1 cellular context compared by ENCODE assay signal in the genomic region with DNA sequence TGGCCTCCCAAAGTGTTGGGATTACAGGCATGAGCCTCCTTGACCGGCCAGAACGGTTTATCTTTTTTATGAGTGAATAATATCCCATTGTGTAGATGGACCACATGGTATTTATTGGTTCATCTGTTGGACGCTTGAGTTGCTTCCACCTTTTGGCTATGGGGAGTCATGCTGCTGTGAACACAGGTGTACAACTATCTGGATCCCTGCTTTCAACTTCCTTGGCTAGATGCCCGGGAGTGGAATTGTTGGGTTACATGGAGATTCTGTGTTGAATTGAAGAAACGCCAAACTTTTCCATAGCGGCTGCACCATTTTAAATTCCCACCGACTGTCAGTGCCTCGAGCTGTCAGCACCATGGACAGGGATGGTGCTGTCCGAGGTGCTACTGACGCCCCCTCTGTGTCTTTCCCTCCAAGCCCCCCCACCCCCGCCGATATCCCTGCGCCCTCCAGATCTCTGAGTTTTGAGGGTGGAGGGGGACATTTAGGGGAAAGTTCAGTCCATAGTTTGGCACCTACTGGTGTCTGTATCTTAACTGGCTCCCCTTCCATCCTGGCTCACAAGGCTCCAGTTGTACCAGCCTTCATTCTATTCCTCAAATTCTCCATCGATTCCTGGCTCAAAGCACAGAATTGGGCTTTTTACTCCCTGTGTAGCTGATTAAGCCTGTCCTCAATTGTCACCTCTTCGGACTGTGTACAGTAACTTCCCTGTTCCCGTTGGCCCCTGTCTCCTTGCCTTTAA.
TF ChIP-seq lines count a peak whose summit lies in the region.

No MANE protein-coding gene starts in this region.

TF ChIP-seq in WTC11, 78 proteins besides CTCF, POLR2A, EP300 and RAD21 (continued from another document and continues in another):
- TF ChIP-seq, protein P1, sequence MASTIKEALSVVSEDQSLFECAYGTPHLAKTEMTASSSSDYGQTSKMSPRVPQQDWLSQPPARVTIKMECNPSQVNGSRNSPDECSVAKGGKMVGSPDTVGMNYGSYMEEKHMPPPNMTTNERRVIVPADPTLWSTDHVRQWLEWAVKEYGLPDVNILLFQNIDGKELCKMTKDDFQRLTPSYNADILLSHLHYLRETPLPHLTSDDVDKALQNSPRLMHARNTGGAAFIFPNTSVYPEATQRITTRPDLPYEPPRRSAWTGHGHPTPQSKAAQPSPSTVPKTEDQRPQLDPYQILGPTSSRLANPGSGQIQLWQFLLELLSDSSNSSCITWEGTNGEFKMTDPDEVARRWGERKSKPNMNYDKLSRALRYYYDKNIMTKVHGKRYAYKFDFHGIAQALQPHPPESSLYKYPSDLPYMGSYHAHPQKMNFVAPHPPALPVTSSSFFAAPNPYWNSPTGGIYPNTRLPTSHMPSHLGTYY (CRISPR knock-in tag; IDR thresholded peaks at IDR 0.05) = no peak
- TF ChIP-seq RORB (CRISPR knock-in tag; IDR thresholded peaks at IDR 0.05) = no peak
- TF ChIP-seq ZNF396 (CRISPR knock-in tag; IDR thresholded peaks at IDR 0.05; ENCODE audit: borderline replicate concordance) = no peak
- peak; percentile 98 for TF ChIP-seq NR1H2 (CRISPR knock-in tag; IDR thresholded peaks at IDR 0.05)
- TF ChIP-seq, protein P2, sequence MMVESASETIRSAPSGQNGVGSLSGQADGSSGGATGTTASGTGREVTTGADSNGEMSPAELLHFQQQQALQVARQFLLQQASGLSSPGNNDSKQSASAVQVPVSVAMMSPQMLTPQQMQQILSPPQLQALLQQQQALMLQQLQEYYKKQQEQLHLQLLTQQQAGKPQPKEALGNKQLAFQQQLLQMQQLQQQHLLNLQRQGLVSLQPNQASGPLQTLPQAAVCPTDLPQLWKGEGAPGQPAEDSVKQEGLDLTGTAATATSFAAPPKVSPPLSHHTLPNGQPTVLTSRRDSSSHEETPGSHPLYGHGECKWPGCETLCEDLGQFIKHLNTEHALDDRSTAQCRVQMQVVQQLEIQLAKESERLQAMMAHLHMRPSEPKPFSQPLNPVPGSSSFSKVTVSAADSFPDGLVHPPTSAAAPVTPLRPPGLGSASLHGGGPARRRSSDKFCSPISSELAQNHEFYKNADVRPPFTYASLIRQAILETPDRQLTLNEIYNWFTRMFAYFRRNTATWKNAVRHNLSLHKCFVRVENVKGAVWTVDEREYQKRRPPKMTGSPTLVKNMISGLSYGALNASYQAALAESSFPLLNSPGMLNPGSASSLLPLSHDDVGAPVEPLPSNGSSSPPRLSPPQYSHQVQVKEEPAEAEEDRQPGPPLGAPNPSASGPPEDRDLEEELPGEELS (CRISPR knock-in tag; IDR thresholded peaks at IDR 0.05) = peak; percentile 100
- TF ChIP-seq, protein P3, sequence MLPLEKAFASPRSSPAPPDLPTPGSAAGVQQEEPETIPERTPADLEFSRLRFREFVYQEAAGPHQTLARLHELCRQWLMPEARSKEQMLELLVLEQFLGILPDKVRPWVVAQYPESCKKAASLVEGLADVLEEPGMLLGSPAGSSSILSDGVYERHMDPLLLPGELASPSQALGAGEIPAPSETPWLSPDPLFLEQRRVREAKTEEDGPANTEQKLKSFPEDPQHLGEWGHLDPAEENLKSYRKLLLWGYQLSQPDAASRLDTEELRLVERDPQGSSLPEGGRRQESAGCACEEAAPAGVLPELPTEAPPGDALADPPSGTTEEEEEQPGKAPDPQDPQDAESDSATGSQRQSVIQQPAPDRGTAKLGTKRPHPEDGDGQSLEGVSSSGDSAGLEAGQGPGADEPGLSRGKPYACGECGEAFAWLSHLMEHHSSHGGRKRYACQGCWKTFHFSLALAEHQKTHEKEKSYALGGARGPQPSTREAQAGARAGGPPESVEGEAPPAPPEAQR (CRISPR knock-in tag; IDR thresholded peaks at IDR 0.05) = 0 out of 2 replicates have a peak, but pooled peaks have one; percentile 64
- no peak for TF ChIP-seq NFATC4 (CRISPR knock-in tag; IDR thresholded peaks at IDR 0.05)
- peak; percentile 100 for TF ChIP-seq JUN (CRISPR knock-in tag; IDR thresholded peaks at IDR 0.05)
- TF ChIP-seq PRRX2 (CRISPR knock-in tag; IDR thresholded peaks at IDR 0.05) = no peak
- TF ChIP-seq, protein P4, sequence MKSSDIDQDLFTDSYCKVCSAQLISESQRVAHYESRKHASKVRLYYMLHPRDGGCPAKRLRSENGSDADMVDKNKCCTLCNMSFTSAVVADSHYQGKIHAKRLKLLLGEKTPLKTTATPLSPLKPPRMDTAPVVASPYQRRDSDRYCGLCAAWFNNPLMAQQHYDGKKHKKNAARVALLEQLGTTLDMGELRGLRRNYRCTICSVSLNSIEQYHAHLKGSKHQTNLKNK (CRISPR knock-in tag; IDR thresholded peaks at IDR 0.05) = no peak
- TF ChIP-seq, protein P5, sequence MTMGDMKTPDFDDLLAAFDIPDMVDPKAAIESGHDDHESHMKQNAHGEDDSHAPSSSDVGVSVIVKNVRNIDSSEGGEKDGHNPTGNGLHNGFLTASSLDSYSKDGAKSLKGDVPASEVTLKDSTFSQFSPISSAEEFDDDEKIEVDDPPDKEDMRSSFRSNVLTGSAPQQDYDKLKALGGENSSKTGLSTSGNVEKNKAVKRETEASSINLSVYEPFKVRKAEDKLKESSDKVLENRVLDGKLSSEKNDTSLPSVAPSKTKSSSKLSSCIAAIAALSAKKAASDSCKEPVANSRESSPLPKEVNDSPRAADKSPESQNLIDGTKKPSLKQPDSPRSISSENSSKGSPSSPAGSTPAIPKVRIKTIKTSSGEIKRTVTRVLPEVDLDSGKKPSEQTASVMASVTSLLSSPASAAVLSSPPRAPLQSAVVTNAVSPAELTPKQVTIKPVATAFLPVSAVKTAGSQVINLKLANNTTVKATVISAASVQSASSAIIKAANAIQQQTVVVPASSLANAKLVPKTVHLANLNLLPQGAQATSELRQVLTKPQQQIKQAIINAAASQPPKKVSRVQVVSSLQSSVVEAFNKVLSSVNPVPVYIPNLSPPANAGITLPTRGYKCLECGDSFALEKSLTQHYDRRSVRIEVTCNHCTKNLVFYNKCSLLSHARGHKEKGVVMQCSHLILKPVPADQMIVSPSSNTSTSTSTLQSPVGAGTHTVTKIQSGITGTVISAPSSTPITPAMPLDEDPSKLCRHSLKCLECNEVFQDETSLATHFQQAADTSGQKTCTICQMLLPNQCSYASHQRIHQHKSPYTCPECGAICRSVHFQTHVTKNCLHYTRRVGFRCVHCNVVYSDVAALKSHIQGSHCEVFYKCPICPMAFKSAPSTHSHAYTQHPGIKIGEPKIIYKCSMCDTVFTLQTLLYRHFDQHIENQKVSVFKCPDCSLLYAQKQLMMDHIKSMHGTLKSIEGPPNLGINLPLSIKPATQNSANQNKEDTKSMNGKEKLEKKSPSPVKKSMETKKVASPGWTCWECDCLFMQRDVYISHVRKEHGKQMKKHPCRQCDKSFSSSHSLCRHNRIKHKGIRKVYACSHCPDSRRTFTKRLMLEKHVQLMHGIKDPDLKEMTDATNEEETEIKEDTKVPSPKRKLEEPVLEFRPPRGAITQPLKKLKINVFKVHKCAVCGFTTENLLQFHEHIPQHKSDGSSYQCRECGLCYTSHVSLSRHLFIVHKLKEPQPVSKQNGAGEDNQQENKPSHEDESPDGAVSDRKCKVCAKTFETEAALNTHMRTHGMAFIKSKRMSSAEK (CRISPR knock-in tag; IDR thresholded peaks at IDR 0.05; ENCODE audit: borderline replicate concordance) = no peak
- TF ChIP-seq ESRRA (CRISPR knock-in tag; IDR thresholded peaks at IDR 0.05; ENCODE audit: borderline replicate concordance) = peak; percentile 98
- TF ChIP-seq NR3C1 (CRISPR knock-in tag; conservative IDR thresholded peaks at IDR 0.05; ENCODE audit: low read depth) = peak; percentile 96
- peak; percentile 99 for TF ChIP-seq ETV6 (CRISPR knock-in tag; IDR thresholded peaks at IDR 0.05)
- TF ChIP-seq SP1 (CRISPR knock-in tag; conservative IDR thresholded peaks at IDR 0.05) = peak; percentile 75; the same call in 1 of the 2 replicates
- TF ChIP-seq TCF7 (CRISPR knock-in tag; IDR thresholded peaks at IDR 0.05; ENCODE audit: low read depth) = peak; percentile 99
- TF ChIP-seq ZBTB21 (CRISPR knock-in tag; IDR thresholded peaks at IDR 0.05; ENCODE audit: borderline replicate concordance) = peak; percentile 70; the same call in 1 of the 2 replicates
- TF ChIP-seq ZNF138 (CRISPR knock-in tag; conservative IDR thresholded peaks at IDR 0.05) = no peak
- TF ChIP-seq, protein P6, sequence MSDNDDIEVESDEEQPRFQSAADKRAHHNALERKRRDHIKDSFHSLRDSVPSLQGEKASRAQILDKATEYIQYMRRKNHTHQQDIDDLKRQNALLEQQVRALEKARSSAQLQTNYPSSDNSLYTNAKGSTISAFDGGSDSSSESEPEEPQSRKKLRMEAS (CRISPR knock-in tag; IDR thresholded peaks at IDR 0.05) = peak; percentile 67; the same call in 1 of the 2 replicates
- TF ChIP-seq RELA (CRISPR knock-in tag; IDR thresholded peaks at IDR 0.05; ENCODE audit: borderline replicate concordance) = peak; percentile 97
- peak; percentile 99 for TF ChIP-seq ZNF232 (CRISPR knock-in tag; IDR thresholded peaks at IDR 0.05)
- TF ChIP-seq ELF4 (CRISPR knock-in tag; IDR thresholded peaks at IDR 0.05; ENCODE audit: low read depth) = peak; percentile 97
- TF ChIP-seq SMAD4 (CRISPR knock-in tag; IDR thresholded peaks at IDR 0.05) = peak; percentile 98
- TF ChIP-seq, protein P7, sequence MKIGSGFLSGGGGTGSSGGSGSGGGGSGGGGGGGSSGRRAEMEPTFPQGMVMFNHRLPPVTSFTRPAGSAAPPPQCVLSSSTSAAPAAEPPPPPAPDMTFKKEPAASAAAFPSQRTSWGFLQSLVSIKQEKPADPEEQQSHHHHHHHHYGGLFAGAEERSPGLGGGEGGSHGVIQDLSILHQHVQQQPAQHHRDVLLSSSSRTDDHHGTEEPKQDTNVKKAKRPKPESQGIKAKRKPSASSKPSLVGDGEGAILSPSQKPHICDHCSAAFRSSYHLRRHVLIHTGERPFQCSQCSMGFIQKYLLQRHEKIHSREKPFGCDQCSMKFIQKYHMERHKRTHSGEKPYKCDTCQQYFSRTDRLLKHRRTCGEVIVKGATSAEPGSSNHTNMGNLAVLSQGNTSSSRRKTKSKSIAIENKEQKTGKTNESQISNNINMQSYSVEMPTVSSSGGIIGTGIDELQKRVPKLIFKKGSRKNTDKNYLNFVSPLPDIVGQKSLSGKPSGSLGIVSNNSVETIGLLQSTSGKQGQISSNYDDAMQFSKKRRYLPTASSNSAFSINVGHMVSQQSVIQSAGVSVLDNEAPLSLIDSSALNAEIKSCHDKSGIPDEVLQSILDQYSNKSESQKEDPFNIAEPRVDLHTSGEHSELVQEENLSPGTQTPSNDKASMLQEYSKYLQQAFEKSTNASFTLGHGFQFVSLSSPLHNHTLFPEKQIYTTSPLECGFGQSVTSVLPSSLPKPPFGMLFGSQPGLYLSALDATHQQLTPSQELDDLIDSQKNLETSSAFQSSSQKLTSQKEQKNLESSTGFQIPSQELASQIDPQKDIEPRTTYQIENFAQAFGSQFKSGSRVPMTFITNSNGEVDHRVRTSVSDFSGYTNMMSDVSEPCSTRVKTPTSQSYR (CRISPR knock-in tag; IDR thresholded peaks at IDR 0.05) = peak; percentile 97
- no peak for TF ChIP-seq HMGA2 (CRISPR knock-in tag; IDR thresholded peaks at IDR 0.05)
- TF ChIP-seq, protein P8, sequence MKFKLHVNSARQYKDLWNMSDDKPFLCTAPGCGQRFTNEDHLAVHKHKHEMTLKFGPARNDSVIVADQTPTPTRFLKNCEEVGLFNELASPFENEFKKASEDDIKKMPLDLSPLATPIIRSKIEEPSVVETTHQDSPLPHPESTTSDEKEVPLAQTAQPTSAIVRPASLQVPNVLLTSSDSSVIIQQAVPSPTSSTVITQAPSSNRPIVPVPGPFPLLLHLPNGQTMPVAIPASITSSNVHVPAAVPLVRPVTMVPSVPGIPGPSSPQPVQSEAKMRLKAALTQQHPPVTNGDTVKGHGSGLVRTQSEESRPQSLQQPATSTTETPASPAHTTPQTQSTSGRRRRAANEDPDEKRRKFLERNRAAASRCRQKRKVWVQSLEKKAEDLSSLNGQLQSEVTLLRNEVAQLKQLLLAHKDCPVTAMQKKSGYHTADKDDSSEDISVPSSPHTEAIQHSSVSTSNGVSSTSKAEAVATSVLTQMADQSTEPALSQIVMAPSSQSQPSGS (CRISPR knock-in tag; IDR thresholded peaks at IDR 0.05; ENCODE audit: borderline replicate concordance, low read depth) = peak; percentile 95
- TF ChIP-seq, protein P9, sequence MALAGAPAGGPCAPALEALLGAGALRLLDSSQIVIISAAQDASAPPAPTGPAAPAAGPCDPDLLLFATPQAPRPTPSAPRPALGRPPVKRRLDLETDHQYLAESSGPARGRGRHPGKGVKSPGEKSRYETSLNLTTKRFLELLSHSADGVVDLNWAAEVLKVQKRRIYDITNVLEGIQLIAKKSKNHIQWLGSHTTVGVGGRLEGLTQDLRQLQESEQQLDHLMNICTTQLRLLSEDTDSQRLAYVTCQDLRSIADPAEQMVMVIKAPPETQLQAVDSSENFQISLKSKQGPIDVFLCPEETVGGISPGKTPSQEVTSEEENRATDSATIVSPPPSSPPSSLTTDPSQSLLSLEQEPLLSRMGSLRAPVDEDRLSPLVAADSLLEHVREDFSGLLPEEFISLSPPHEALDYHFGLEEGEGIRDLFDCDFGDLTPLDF (CRISPR knock-in tag; IDR thresholded peaks at IDR 0.05) = peak; percentile 93
- TF ChIP-seq, protein P10, sequence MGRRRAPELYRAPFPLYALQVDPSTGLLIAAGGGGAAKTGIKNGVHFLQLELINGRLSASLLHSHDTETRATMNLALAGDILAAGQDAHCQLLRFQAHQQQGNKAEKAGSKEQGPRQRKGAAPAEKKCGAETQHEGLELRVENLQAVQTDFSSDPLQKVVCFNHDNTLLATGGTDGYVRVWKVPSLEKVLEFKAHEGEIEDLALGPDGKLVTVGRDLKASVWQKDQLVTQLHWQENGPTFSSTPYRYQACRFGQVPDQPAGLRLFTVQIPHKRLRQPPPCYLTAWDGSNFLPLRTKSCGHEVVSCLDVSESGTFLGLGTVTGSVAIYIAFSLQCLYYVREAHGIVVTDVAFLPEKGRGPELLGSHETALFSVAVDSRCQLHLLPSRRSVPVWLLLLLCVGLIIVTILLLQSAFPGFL (CRISPR knock-in tag; IDR thresholded peaks at IDR 0.05; ENCODE audit: borderline replicate concordance) = peak; percentile 98; the same call in 1 of the 2 replicates
- peak; percentile 99 for TF ChIP-seq CBFB (CRISPR knock-in tag; IDR thresholded peaks at IDR 0.05; ENCODE audit: low read depth)
- TF ChIP-seq, protein P11, sequence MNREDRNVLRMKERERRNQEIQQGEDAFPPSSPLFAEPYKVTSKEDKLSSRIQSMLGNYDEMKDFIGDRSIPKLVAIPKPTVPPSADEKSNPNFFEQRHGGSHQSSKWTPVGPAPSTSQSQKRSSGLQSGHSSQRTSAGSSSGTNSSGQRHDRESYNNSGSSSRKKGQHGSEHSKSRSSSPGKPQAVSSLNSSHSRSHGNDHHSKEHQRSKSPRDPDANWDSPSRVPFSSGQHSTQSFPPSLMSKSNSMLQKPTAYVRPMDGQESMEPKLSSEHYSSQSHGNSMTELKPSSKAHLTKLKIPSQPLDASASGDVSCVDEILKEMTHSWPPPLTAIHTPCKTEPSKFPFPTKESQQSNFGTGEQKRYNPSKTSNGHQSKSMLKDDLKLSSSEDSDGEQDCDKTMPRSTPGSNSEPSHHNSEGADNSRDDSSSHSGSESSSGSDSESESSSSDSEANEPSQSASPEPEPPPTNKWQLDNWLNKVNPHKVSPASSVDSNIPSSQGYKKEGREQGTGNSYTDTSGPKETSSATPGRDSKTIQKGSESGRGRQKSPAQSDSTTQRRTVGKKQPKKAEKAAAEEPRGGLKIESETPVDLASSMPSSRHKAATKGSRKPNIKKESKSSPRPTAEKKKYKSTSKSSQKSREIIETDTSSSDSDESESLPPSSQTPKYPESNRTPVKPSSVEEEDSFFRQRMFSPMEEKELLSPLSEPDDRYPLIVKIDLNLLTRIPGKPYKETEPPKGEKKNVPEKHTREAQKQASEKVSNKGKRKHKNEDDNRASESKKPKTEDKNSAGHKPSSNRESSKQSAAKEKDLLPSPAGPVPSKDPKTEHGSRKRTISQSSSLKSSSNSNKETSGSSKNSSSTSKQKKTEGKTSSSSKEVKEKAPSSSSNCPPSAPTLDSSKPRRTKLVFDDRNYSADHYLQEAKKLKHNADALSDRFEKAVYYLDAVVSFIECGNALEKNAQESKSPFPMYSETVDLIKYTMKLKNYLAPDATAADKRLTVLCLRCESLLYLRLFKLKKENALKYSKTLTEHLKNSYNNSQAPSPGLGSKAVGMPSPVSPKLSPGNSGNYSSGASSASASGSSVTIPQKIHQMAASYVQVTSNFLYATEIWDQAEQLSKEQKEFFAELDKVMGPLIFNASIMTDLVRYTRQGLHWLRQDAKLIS (CRISPR knock-in tag; IDR thresholded peaks at IDR 0.05; ENCODE audit: borderline replicate concordance) = peak; percentile 79; the same call in 1 of the 2 replicates
